ENCODE assay signal across 14 cellular contexts in genomic region chr17:49229076-49229804, GRCh38. TPM values are rescaled to one million over a fixed set of nuclear protein-coding genes. Genes with fewer than 3 reads are reported as not detected.
DNase-seq lines count a peak whose midpoint lies in the region; ATAC-seq lines count a peak whose summit lies in the region.
"Had no signal": no experiment of that assay in that cellular context is flagged by ENCODE, and none has a peak within 500 bp of the region (broad histone marks: within the 10 kb centered on the region; RNA-seq: fewer than 3 reads in every experiment).

No MANE protein-coding gene starts in this region.

- no peaks in the 10 kb centered on the region for H3K36me3 Mint-ChIP-seq in activated naive CD4-positive, alpha-beta T cell treated with anti-CD3 and anti-CD28 coated beads, Interleukin-2, amount 50 U/mL, for 24 hours
- H3K36me3 Mint-ChIP-seq in immature natural killer cell = no peaks in the 10 kb centered on the region
- peaks cover 26% of the 10 kb centered on the region for H3K36me3 Mint-ChIP-seq in stimulated activated effector memory CD8-positive, alpha-beta T cell treated with anti-CD3 and anti-CD28 coated beads, Interleukin-12 subunit alpha, Interleukin-12 subunit beta, amount 100 ng/mL, for 72 hours

- H3K9me3 Mint-ChIP-seq in activated naive CD4-positive, alpha-beta T cell treated with anti-CD3 and anti-CD28 coated beads, Interleukin-2, amount 50 U/mL, for 24 hours = no peaks in the 10 kb centered on the region
- no peaks in the 10 kb centered on the region for H3K9me3 Mint-ChIP-seq in immature natural killer cell
- H3K9me3 Mint-ChIP-seq in stimulated activated effector memory CD8-positive, alpha-beta T cell treated with anti-CD3 and anti-CD28 coated beads, Interleukin-12 subunit alpha, Interleukin-12 subunit beta, amount 100 ng/mL, for 72 hours = no peaks in the 10 kb centered on the region

- H3K27ac ChIP-seq in SK-N-MC = peak overlapping the region; percentile 94

- no peak for DNase-seq in activated naive CD4-positive, alpha-beta T cell treated with Interleukin-2 at 50 U/mL for 16 hours
- DNase-seq in SK-N-MC (ENCODE audit: low read depth, low spot score) (no peak), immature natural killer cell (no peak), KBM-7 (no peak)
- DNase-seq in stimulated activated effector memory CD8-positive, alpha-beta T cell treated with anti-CD3 and anti-CD28 coated beads, Interleukin-12 subunit alpha, Interleukin-12 subunit beta, amount 100 ng/mL, for 72 hours (ENCODE audit: low spot score in 2 of 2) = no peak
- DNase-seq: activated effector memory CD4-positive, alpha-beta T cell treated with Interleukin-2 at 50 U/mL for 16 hours; cortex of kidney; GDM1; NCI-H1092 treated with DMSO at 0.1 percent for 48 hours; occipital lobe; RPMI8226 had no signal

- peaks cover 1% of the 10 kb centered on the region for H3K27me3 Mint-ChIP-seq in activated naive CD4-positive, alpha-beta T cell treated with anti-CD3 and anti-CD28 coated beads, Interleukin-2, amount 50 U/mL, for 24 hours
- H3K27me3 Mint-ChIP-seq in immature natural killer cell (ENCODE audit: low read depth in 3 of 3) = peaks cover 12 to 30% (median 23%) of the 10 kb centered on the region in 3 donors

- peaks cover 17% of the 10 kb centered on the region for H3K4me1 Mint-ChIP-seq in activated naive CD4-positive, alpha-beta T cell treated with anti-CD3 and anti-CD28 coated beads, Interleukin-2, amount 50 U/mL, for 24 hours
- peaks cover 47 to 60% of the 10 kb centered on the region in 2 donors for H3K4me1 Mint-ChIP-seq in immature natural killer cell
- H3K4me1 Mint-ChIP-seq in stimulated activated effector memory CD8-positive, alpha-beta T cell treated with anti-CD3 and anti-CD28 coated beads, Interleukin-12 subunit alpha, Interleukin-12 subunit beta, amount 100 ng/mL, for 72 hours = peaks cover 46% of the 10 kb centered on the region

- peak overlapping the region; percentile 88 for H3K9ac ChIP-seq in SK-N-MC (ENCODE audit: insufficient read length)

- no peak overlapping the region for H3K27ac Mint-ChIP-seq in activated naive CD4-positive, alpha-beta T cell treated with anti-CD3 and anti-CD28 coated beads, Interleukin-2, amount 50 U/mL, for 24 hours
- H3K27ac Mint-ChIP-seq in immature natural killer cell = peak overlapping the region in 5 of 6 donors; percentile 64 to 85 (median 74)
- H3K27ac Mint-ChIP-seq in stimulated activated effector memory CD8-positive, alpha-beta T cell treated with anti-CD3 and anti-CD28 coated beads, Interleukin-12 subunit alpha, Interleukin-12 subunit beta, amount 100 ng/mL, for 72 hours = peak overlapping the region; percentile 8

- in situ Hi-C loops in KBM-7 (cut with MboI; ENCODE audit: low pct_unique_long_range_greater_than_20kb, low sequenced_read_pairs) = no loop called here

- no peak for ATAC-seq in stimulated activated effector memory CD8-positive, alpha-beta T cell treated with anti-CD3 and anti-CD28 coated beads, Interleukin-12 subunit alpha, Interleukin-12 subunit beta, amount 100 ng/mL, for 72 hours
- ATAC-seq in GM18511 (IDR thresholded peaks at IDR 0.05; ENCODE audit: unreplicated experiment) (no peak), GM21723 (IDR thresholded peaks at IDR 0.05; ENCODE audit: unreplicated experiment) (no peak)

- peaks cover 27% of the 10 kb centered on the region for H3K36me3 ChIP-seq in SK-N-MC (ENCODE audit: insufficient read depth, low read length)

- peak overlapping the region; percentile 89 for H3K4me3 ChIP-seq in SK-N-MC

- H3K4me3 Mint-ChIP-seq in activated naive CD4-positive, alpha-beta T cell treated with anti-CD3 and anti-CD28 coated beads, Interleukin-2, amount 50 U/mL, for 24 hours = peak overlapping the region; percentile 68
- H3K4me3 Mint-ChIP-seq in immature natural killer cell = peak overlapping the region; percentile 47 to 76 (median 69)
- H3K4me3 Mint-ChIP-seq in stimulated activated effector memory CD8-positive, alpha-beta T cell treated with anti-CD3 and anti-CD28 coated beads, Interleukin-12 subunit alpha, Interleukin-12 subunit beta, amount 100 ng/mL, for 72 hours = peak overlapping the region; percentile 73

- H3K9me3 ChIP-seq in SK-N-MC (ENCODE audit: low read depth, low read length) = no peaks in the 10 kb centered on the region

RNA-seq across cellular contexts. Expression of gene PHOSPHO1, which starts 1.3 kb away (rescaled TPM):
- polyA plus RNA-seq in immature natural killer cell = 1 to 10 TPM in 2 of 3 donors, under 1 TPM in 1; 0.77 to 3.6 (median 2.0) TPM

RNA-seq across cellular contexts. Expression of gene ABI3, which starts 18.7 kb away (rescaled TPM):
- 100 to 1,000 TPM; 149 to 338 (median 289) TPM for polyA plus RNA-seq in immature natural killer cell

RNA-seq across cellular contexts. Expression of gene GNGT2, which starts 18.9 kb away (rescaled TPM):
- 100 to 1,000 TPM; 110 to 238 (median 131) TPM for polyA plus RNA-seq in immature natural killer cell
